In the genomic region with DNA sequence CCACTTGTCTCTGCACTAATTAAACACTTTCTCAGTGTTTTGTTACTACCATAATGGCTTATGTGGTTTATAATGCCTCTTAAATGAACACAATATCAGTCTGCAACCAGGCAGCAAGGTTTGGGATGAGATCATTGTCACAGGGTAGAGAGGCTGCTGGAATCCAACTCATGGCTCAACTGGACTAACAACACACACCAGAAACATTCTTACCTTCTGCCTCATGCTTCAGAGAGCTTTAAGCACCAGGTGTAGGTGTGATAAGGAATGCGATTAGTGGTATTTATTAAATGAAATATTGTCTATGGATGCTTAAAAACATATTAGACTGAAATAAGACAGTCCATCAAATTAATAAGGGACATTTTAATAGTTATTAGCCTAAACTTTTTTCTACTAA, we compare ENCODE assay signal across 30 cellular contexts. TPM values are rescaled to one million over a fixed set of nuclear protein-coding genes. Genes with fewer than 3 reads are reported as not detected.
"Had no signal": no experiment of that assay in that cellular context is flagged by ENCODE, and none has a peak within 500 bp of the region (broad histone marks: within the 10 kb centered on the region; RNA-seq: fewer than 3 reads in every experiment).

No MANE protein-coding gene starts in this region.

- ATAC-seq: stimulated activated effector memory CD8-positive, alpha-beta T cell treated with anti-CD3 and anti-CD28 coated beads, Interleukin-12 subunit alpha, Interleukin-12 subunit beta, amount 100 ng/mL, for 72 hours; stimulated activated memory B cell treated with anti-CD40 and anti-IgM and Interleukin-4, amounts not matched to agents 10 μg/mL and 1 μg/mL and 100 μg/mL, for 72 hours; stimulated activated naive B cell treated with anti-CD40 and anti-IgM and Interleukin-4, amounts not matched to agents 10 μg/mL and 1 μg/mL and 100 μg/mL, for 72 hours; stimulated activated naive CD8-positive, alpha-beta T cell treated with anti-CD3 and anti-CD28 coated beads, Interleukin-15, amount 100 ng/mL, for 72 hours; stimulated activated naive CD8-positive, alpha-beta T cell treated with anti-CD3 and anti-CD28 coated beads, Interleukin-15, Interleukin-2, amounts not matched to agents 100 U/mL and 50 U/mL, for 24 hours; upper lobe of right lung had no signal

- FAIRE-seq: urothelium cell line had no signal

- H3K4me3 ChIP-seq: stomach, suprapubic skin, testis, thoracic aorta, thyroid gland, tibial artery, tibial nerve, transverse colon, upper lobe of left lung, upper lobe of right lung, uterus, vagina had no signal

- H3K27me3 ChIP-seq: stomach, suprapubic skin, testis, thyroid gland, tibial artery, tibial nerve, transverse colon, upper lobe of left lung, uterus, vagina had no signal

- DNase-seq: stimulated activated CD4-positive, alpha-beta T cell treated with anti-CD3 and anti-CD28 coated beads, Interleukin-2, amount 100 ng/mL, for 48 hours; stimulated activated CD4-positive, alpha-beta T cell treated with anti-CD3 and anti-CD28 coated beads, Interleukin-4, amount 100 ng/mL, for 1 hour; stimulated activated CD4-positive, alpha-beta T cell treated with anti-CD3 and anti-CD28 coated beads, Interleukin-4, amount 100 ng/mL, for 24 hours; stimulated activated CD4-positive, alpha-beta T cell treated with anti-CD3 and anti-CD28 coated beads, Interleukin-4, amount 100 ng/mL, for 4 hours; stimulated activated CD8-positive, alpha-beta memory T cell treated with anti-CD3 and anti-CD28 coated beads, Interleukin-4, amount 100 ng/mL, for 48 hours; stimulated activated naive B cell treated with anti-CD40 and anti-IgM and Interleukin-4, amounts not matched to agents 10 μg/mL and 1 μg/mL and 100 μg/mL, for 72 hours; stimulated activated naive CD4-positive, alpha-beta T cell; stimulated activated naive CD4-positive, alpha-beta T cell treated with Interleukin-2 at 50 U/mL for 16 hours; stimulated activated naive CD8-positive, alpha-beta T cell treated with anti-CD3 and anti-CD28 coated beads, Interleukin-15, amount 100 ng/mL, for 72 hours; stimulated activated naive CD8-positive, alpha-beta T cell treated with anti-CD3 and anti-CD28 coated beads, Interleukin-15, Interleukin-2, amounts not matched to agents 100 U/mL and 50 U/mL, for 24 hours; stomach; substantia nigra; testis; thyroid gland; tibial artery; transverse colon; upper lobe of left lung; upper lobe of right lung; uterus had no signal

- H3K9me3 ChIP-seq: stomach, suprapubic skin, testis, thoracic aorta, thyroid gland, tibial artery, tibial nerve, transverse colon, upper lobe of left lung, upper lobe of right lung, uterus, vagina had no signal

- H3K4me1 ChIP-seq: stomach, suprapubic skin, testis, thyroid gland, tibial artery, tibial nerve, transverse colon, upper lobe of left lung, upper lobe of right lung, uterus, vagina had no signal

- H3K36me3 ChIP-seq: stomach, suprapubic skin, thoracic aorta, thyroid gland, tibial artery, tibial nerve, transverse colon, upper lobe of left lung, upper lobe of right lung, uterus, vagina had no signal

- H3K27ac ChIP-seq: stomach, suprapubic skin, testis, thoracic aorta, thyroid gland, tibial artery, tibial nerve, transverse colon, upper lobe of left lung, upper lobe of right lung, uterus, vagina had no signal

RNA-seq across cellular contexts. Expression of a gene that starts 25.4 kb away (rescaled TPM):
- total RNA-seq: subcutaneous adipose tissue, suprapubic skin, temporal lobe, thoracic aorta, thyroid gland, transverse colon, upper lobe of left lung, upper lobe of right lung, ureter, urinary bladder, vagina had no signal
- polyA plus RNA-seq: urinary bladder had no signal
